In the genomic region with DNA sequence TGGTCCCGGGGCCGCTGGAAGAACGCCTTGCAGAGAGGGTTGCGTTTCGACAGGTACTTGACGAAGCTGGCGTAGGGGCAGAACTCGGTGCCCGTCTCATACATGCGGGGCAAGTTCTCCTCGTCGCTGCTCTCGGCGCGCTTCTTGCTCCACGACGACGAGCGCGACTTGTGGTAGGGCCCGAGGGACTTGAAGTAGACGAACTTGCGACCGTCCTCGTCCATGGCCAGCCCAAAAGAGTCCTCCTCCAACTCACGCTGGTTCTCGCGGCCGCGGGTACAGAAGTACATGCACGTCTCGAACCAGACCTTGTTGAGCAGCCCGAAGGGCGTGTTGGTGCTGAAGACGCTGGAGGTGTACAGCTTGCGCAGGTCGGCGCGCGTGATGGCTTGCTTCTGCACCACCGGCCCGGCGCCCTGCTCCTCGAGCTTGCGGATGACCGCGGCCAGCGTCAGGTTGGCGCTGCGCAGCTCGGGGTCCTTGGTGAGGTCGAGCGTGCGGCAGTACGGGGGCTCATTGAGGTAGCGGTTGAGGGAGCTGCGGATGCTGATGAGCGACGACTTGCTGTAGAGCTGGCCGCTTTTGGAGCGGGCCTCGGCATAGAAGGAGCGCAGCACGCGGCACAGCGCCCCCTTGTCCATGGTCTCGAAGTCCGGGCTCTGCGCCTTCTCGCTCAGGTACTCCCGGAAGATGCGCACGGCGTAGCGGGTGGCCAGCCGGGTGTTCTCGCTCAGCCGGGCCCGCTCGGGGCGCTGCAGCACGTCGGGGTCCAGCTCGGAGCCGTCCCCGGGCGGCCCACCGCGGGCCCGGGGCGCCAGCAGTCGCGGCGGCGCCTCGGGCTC, we compare ENCODE assay signal across 8 cellular contexts. TPM values are rescaled to one million over a fixed set of nuclear protein-coding genes. Genes with fewer than 3 reads are reported as not detected.
DNase-seq lines count a peak whose midpoint lies in the region; ATAC-seq and TF ChIP-seq lines count a peak whose summit lies in the region.

No MANE protein-coding gene starts in this region.

- H3K4me3 ChIP-seq in ACC112 (ENCODE audit: low read depth, low read length) (peak overlapping the region; percentile 90), right lobe of liver (peak overlapping the region; percentile 45 to 66 (median 59))

- WGBS in right lobe of liver (ENCODE audit: insufficient coverage, low coverage, low lambda C conversion rate, missing lambda C conversion rate): 46% methylated on average over 17 of the region's 96 CpGs

- no peak for TF ChIP-seq POLR2A in right lobe of liver (IDR thresholded peaks at IDR 0.05)

- CTCF ChIA-PET in activated CD4-positive, alpha-beta T cell treated with anti-CD3 and anti-CD28 coated beads for 36 hours (lab: Charles Lee): interaction anchor here (0.6 to 1.4 kb wide), 7 partner anchors 20 to 268 kb away, joined by 3 to 4 read pairs (median 3); no protein-coding TSS in a partner anchor

- peaks cover 28% of the 10 kb centered on the region for H3K4me1 Mint-ChIP-seq in activated CD4-positive, alpha-beta T cell treated with anti-CD3 and anti-CD28 coated beads for 36 hours

- peak overlapping the region; percentile 99 for H2AFZ ChIP-seq in ACC112 (ENCODE audit: low read length, unreplicated experiment)

- H3K27ac ChIP-seq in ACC112 (ENCODE audit: low read depth, low read length) (no peak overlapping the region), right lobe of liver (no peak overlapping the region)

- H3K4me1 ChIP-seq in ACC112 (ENCODE audit: control insufficient read depth, insufficient read depth, low read length, unreplicated experiment): peaks cover 17% of the 10 kb centered on the region
- peaks cover 0 to 62% (median 0%) of the 10 kb centered on the region in 4 donors for H3K4me1 ChIP-seq in right lobe of liver

- DNase-seq in activated CD4-positive, alpha-beta T cell treated with anti-CD3 and anti-CD28 coated beads for 36 hours: peak; percentile 81
- DNase-seq in dermis microvascular lymphatic vessel endothelial cell (ENCODE audit: low read depth in 2 of 2) (peak; percentile 38 to 82), right lobe of liver (peak; percentile 53 to 72 (median 68)), NCI-H146 (lab: John Stamatoyannopoulos, UW) (no peak)
- DNase-seq in stimulated activated CD4-positive, alpha-beta T cell treated with anti-CD3 and anti-CD28 coated beads, Interleukin-4, amount 100 ng/mL, for 4 hours: peak; percentile 52

- no peak overlapping the region for H3K27ac Mint-ChIP-seq in activated CD4-positive, alpha-beta T cell treated with anti-CD3 and anti-CD28 coated beads for 36 hours

- no peaks in the 10 kb centered on the region for H3K9me3 Mint-ChIP-seq in activated CD4-positive, alpha-beta T cell treated with anti-CD3 and anti-CD28 coated beads for 36 hours (ENCODE audit: low read depth)

- peak overlapping the region; percentile 73 for H3K4me3 Mint-ChIP-seq in activated CD4-positive, alpha-beta T cell treated with anti-CD3 and anti-CD28 coated beads for 36 hours

- TF ChIP-seq CTCF in right lobe of liver (IDR thresholded peaks at IDR 0.05): peak in 3 of 4 donors; percentile 28 to 43 (median 28)

- H3K36me3 Mint-ChIP-seq in activated CD4-positive, alpha-beta T cell treated with anti-CD3 and anti-CD28 coated beads for 36 hours (ENCODE audit: low read depth): peaks cover 8% of the 10 kb centered on the region

- intact Hi-C loops in activated CD4-positive, alpha-beta T cell treated with anti-CD3 and anti-CD28 coated beads for 36 hours (cut with DNase I, micrococcal nuclease): loop anchor here in 1 of 2 experiments (1.0 to 10.0 kb wide), 4 partner anchors 109 to 457 kb away; a partner anchor contains a TSS
- intact Hi-C loops in right lobe of liver (cut with DNase I): loop anchor here in 1 of 2 donors (10.0 kb wide), 1 partner anchor 63 kb away; no protein-coding TSS in a partner anchor

- H3K27me3 Mint-ChIP-seq in activated CD4-positive, alpha-beta T cell treated with anti-CD3 and anti-CD28 coated beads for 36 hours: peaks cover 33% of the 10 kb centered on the region

- H3K27me3 ChIP-seq in ACC112 (ENCODE audit: insufficient read depth, low read length) (peaks cover 22% of the 10 kb centered on the region), right lobe of liver (peaks cover 0 to 7% of the 10 kb centered on the region in 2 donors)

- peaks cover 21% of the 10 kb centered on the region for H3K79me2 ChIP-seq in ACC112 (ENCODE audit: control insufficient read depth, insufficient read depth, low read length, unreplicated experiment)

- POLR2A ChIA-PET in activated CD4-positive, alpha-beta T cell treated with anti-CD3 and anti-CD28 coated beads for 36 hours (lab: Charles Lee): no interaction called here

- H3K36me3 ChIP-seq in ACC112 (ENCODE audit: insufficient read depth, low read length): no peaks in the 10 kb centered on the region; the same call in 1 of the 2 replicates
- H3K36me3 ChIP-seq in right lobe of liver: no peaks in the 10 kb centered on the region

- ATAC-seq in GM19043 (IDR thresholded peaks at IDR 0.05; ENCODE audit: low read depth, unreplicated experiment) (peak; percentile 71), HG03354 (IDR thresholded peaks at IDR 0.05; ENCODE audit: poor library complexity, severe bottlenecking, unreplicated experiment) (peak; percentile 69), right lobe of liver (peak; percentile 22 to 55 (median 54))
- ATAC-seq in activated CD4-positive, alpha-beta T cell treated with anti-CD3 and anti-CD28 coated beads for 36 hours: peak; percentile 82

- H3K9me3 ChIP-seq in right lobe of liver: no peaks in the 10 kb centered on the region

RNA-seq across cellular contexts. Expression of a gene that starts 0.8 kb away (rescaled TPM):
- total RNA-seq in activated CD4-positive, alpha-beta T cell treated with anti-CD3 and anti-CD28 coated beads for 36 hours: 1 to 10 TPM; 3.2 to 4.2 TPM
- 5.4 and 5.8 TPM in 2 replicates for total RNA-seq in dermis microvascular lymphatic vessel endothelial cell
- 1 to 10 TPM; 2.9 to 6.8 (median 4.8) TPM for total RNA-seq in right lobe of liver
